Comparison of ENCODE assay signal across 8 cellular contexts in the genomic region with DNA sequence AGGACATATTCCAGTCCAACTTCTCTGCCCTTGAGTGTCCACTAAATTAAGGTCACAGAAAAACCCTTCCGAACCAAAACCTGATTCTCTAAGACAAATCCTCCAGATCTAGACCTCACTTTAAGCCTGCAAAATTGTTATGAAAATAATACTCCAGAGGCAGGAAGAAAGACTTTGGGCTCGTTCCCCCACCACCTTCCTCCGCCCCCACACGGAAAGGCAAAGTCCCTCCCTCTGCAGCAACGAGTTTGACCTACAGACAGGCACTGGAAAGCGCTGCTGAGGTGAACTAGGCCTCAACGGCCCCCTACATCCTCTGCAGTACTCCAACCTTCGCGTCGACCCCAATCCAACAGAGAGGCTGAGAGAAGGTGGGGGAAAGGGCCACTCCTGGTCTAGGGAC. TPM values are rescaled to one million over a fixed set of nuclear protein-coding genes. Genes with fewer than 3 reads are reported as not detected.
A peak's percentile ranks its signal among the peaks of the same experiment; 100 is the strongest.
DNase-seq lines count a peak whose midpoint lies in the region; ATAC-seq and TF ChIP-seq lines count a peak whose summit lies in the region.

No MANE protein-coding gene starts in this region.

- TF ChIP-seq CTCF in stomach (IDR thresholded peaks at IDR 0.05) = no peak

- TF ChIP-seq POLR2A in stomach (IDR thresholded peaks at IDR 0.05) = no peak

- peaks cover 0 to 7% (median 0%) of the 10 kb centered on the region in 11 donors for H3K9me3 Mint-ChIP-seq in naive thymus-derived CD4-positive, alpha-beta T cell

- intact Hi-C loops in naive thymus-derived CD4-positive, alpha-beta T cell (cut with micrococcal nuclease) = loop anchor here (1.0 to 10.0 kb wide), 8 partner anchors 12 to 1216 kb away; partner anchors contain the start of genes ATF2 (in 2 of the 2), GPR155 (in 2 of the 2), LNPK (in 1 of the 2) and SCRN3 (in 1 of the 2)
- intact Hi-C loops in stomach (cut with DNase I; ENCODE audit: low total_unique reads) = no loop called here

- H3K36me3 ChIP-seq in naive thymus-derived CD4-positive, alpha-beta T cell (ENCODE audit: control insufficient read depth in 2 of 3, insufficient read depth in 3 of 3, low read length in 3 of 3) = peaks cover 6 to 23% (median 22%) of the 10 kb centered on the region in 3 experiments
- peaks cover 21 to 43% (median 41%) of the 10 kb centered on the region in 4 donors for H3K36me3 ChIP-seq in stomach

- no peaks in the 10 kb centered on the region for H3K27me3 ChIP-seq in naive thymus-derived CD4-positive, alpha-beta T cell (ENCODE audit: control insufficient read depth in 2 of 2, insufficient read depth in 2 of 2, low read length in 2 of 2)
- H3K27me3 ChIP-seq in stomach = no peaks in the 10 kb centered on the region

- H3K9me3 ChIP-seq in naive thymus-derived CD4-positive, alpha-beta T cell (ENCODE audit: control insufficient read depth in 2 of 3, low read length in 3 of 3) = no peaks in the 10 kb centered on the region
- H3K9me3 ChIP-seq in stomach = no peaks in the 10 kb centered on the region

- H3K27me3 Mint-ChIP-seq in naive thymus-derived CD4-positive, alpha-beta T cell = no peaks in the 10 kb centered on the region

- peak overlapping the region; percentile 77 to 96 (median 88) for H3K4me3 Mint-ChIP-seq in naive thymus-derived CD4-positive, alpha-beta T cell

- H3K27ac Mint-ChIP-seq in naive thymus-derived CD4-positive, alpha-beta T cell = peak overlapping the region; percentile 86 to 99 (median 93)

- peaks cover 6 to 13% of the 10 kb centered on the region in 2 donors for H3K4me1 ChIP-seq in naive thymus-derived CD4-positive, alpha-beta T cell (ENCODE audit: control insufficient read depth in 2 of 2, insufficient read depth in 2 of 2, low read length in 2 of 2)
- H3K4me1 ChIP-seq in stomach = peaks cover 0 to 38% (median 22%) of the 10 kb centered on the region in 4 donors

- DNase-seq in NCI-H2081 (lab: John Stamatoyannopoulos, UW) (peak; percentile 30 to 52), NCI-H2081 treated with DMSO at 0.1 percent for 48 hours (lab: John Stamatoyannopoulos, UW) (no peak), NCI-H345 treated with DMSO at 0.1 percent for 48 hours (lab: John Stamatoyannopoulos, UW; ENCODE audit: unreplicated experiment) (peak; percentile 11), stomach (peak; percentile 39)
- peak in 2 of 3 experiments; percentile 24 to 30 for DNase-seq in activated CD8-positive, alpha-beta memory T cell treated with anti-CD3 and anti-CD28 coated beads for 48 hours (ENCODE audit: low read depth in 2 of 3, low spot score in 2 of 3)
- DNase-seq in naive thymus-derived CD4-positive, alpha-beta T cell = peak; percentile 17 to 66 (median 45)

- CTCF ChIA-PET in naive thymus-derived CD4-positive, alpha-beta T cell (lab: Charles Lee) = interaction anchor here (0.5 to 1.2 kb wide), 2 partner anchors 12 to 63 kb away, joined by 3 read pairs; partner anchors contain the start of gene ATF2

- TF ChIP-seq EP300 in stomach (IDR thresholded peaks at IDR 0.05) = no peak

- 3 to 5% (median 5%) methylated on average over 10 of the region's 10 CpGs for whole genome bisulfite sequencing in stomach, 5 donors

- H3K27ac ChIP-seq in naive thymus-derived CD4-positive, alpha-beta T cell (ENCODE audit: low read depth, low read length) = peak overlapping the region; percentile 89
- peak overlapping the region; percentile 76 to 93 (median 92) for H3K27ac ChIP-seq in stomach

- peaks cover 4 to 34% (median 26%) of the 10 kb centered on the region in 5 donors for H3K36me3 Mint-ChIP-seq in naive thymus-derived CD4-positive, alpha-beta T cell

- H3K4me1 Mint-ChIP-seq in naive thymus-derived CD4-positive, alpha-beta T cell = peaks cover 14 to 42% (median 32%) of the 10 kb centered on the region in 7 donors

- ATAC-seq in HG02798 (IDR thresholded peaks at IDR 0.05; ENCODE audit: poor library complexity, unreplicated experiment) (peak; percentile 56), esophagus mucosa (peak; percentile 70)
- ATAC-seq in naive thymus-derived CD4-positive, alpha-beta T cell = peak; percentile 62

- peak overlapping the region; percentile 84 for H3K4me3 ChIP-seq in naive thymus-derived CD4-positive, alpha-beta T cell (ENCODE audit: low read length)
- H3K4me3 ChIP-seq in stomach = peak overlapping the region; percentile 88 to 93 (median 90)

- POLR2A ChIA-PET in naive thymus-derived CD4-positive, alpha-beta T cell (lab: Charles Lee) = interaction anchor here (1.0 to 1.5 kb wide), 3 partner anchors 8 to 12 kb away, joined by 3 to 8 read pairs (median 3); partner anchors contain the start of gene ATF2

RNA-seq across cellular contexts. Expression of gene ATP5MC3, which starts 0.8 kb away (rescaled TPM):
- total RNA-seq in esophagus mucosa (282 TPM), stomach (100 to 1,000 TPM in 2 of 5 donors, 10 to 100 TPM in 3; 39.4 to 165 (median 99.2) TPM)
- total RNA-seq in naive thymus-derived CD4-positive, alpha-beta T cell = 100 to 1,000 TPM in 1 of 5 experiments, 10 to 100 TPM in 4; 70.3 to 220 (median 77.6) TPM
- 100 to 1,000 TPM; 342 to 441 TPM for polyA plus RNA-seq in naive thymus-derived CD4-positive, alpha-beta T cell
- polyA plus RNA-seq in stomach = 100 to 1,000 TPM; 309 to 383 (median 377) TPM

RNA-seq across cellular contexts. Expression of gene ATF2, which starts 12.7 kb away (rescaled TPM):
- 18.2 TPM for total RNA-seq in esophagus mucosa
- 10 to 100 TPM; 40.5 to 67.2 (median 58.7) TPM for total RNA-seq in naive thymus-derived CD4-positive, alpha-beta T cell
- 10 to 100 TPM; 29.6 to 61.7 TPM for polyA plus RNA-seq in naive thymus-derived CD4-positive, alpha-beta T cell
- 10 to 100 TPM in 4 of 5 donors, 1 to 10 TPM in 1; 6.7 to 74.1 (median 44.9) TPM for total RNA-seq in stomach
- 10 to 100 TPM; 12.4 to 16.3 (median 12.9) TPM for polyA plus RNA-seq in stomach
